8 cellular contexts compared by ENCODE assay signal in genomic region chr4:17578482-17578891, GRCh38. TPM values are rescaled to one million over a fixed set of nuclear protein-coding genes. Genes with fewer than 3 reads are reported as not detected.
A peak's percentile ranks its signal among the peaks of the same experiment; 100 is the strongest.
DNase-seq lines count a peak whose midpoint lies in the region; ATAC-seq, FAIRE-seq and TF ChIP-seq lines count a peak whose summit lies in the region.

No MANE protein-coding gene starts in this region.

- H3K4me1 ChIP-seq in urinary bladder (ENCODE audit: insufficient read depth): no peaks in the 10 kb centered on the region

- WGBS in lower leg skin, 2 donors: 62 to 66% methylated on average over 6 of the region's 6 CpGs
- whole genome bisulfite sequencing in urinary bladder: 70% methylated on average over 6 of the region's 6 CpGs

- H3K27me3 Mint-ChIP-seq in activated naive CD8-positive, alpha-beta T cell treated with anti-CD3 and anti-CD28 coated beads, Interleukin-2, amount 50 U/mL, for 24 hours: no peaks in the 10 kb centered on the region

- no peak for FAIRE-seq in frontal cortex (lab: Jason Lieb, UNC)

- no peak overlapping the region for H3K27ac ChIP-seq in urinary bladder (ENCODE audit: low read depth)

- DNase-seq in Jurkat, Clone E6-1 (ENCODE audit: low read depth, low spot score): no peak
- no peak for DNase-seq in activated naive CD8-positive, alpha-beta T cell treated with anti-CD3 and anti-CD28 coated beads, Interleukin-2, amount 50 U/mL, for 24 hours
- DNase-seq in lower leg skin (ENCODE audit: low spot score in 2 of 2) (no peak), frontal cortex (ENCODE audit: low spot score in 2 of 2) (no peak), NCI-H524 treated with DMSO at 0.1 percent for 48 hours (lab: John Stamatoyannopoulos, UW) (no peak)

- ATAC-seq in GM21526 (IDR thresholded peaks at IDR 0.05; ENCODE audit: low FRiP score, unreplicated experiment): peak; percentile 27
- ATAC-seq in activated naive CD8-positive, alpha-beta T cell treated with anti-CD3 and anti-CD28 coated beads, Interleukin-2, amount 50 U/mL, for 24 hours: peak; percentile 48

- H3K4me3 Mint-ChIP-seq in activated naive CD8-positive, alpha-beta T cell treated with anti-CD3 and anti-CD28 coated beads, Interleukin-2, amount 50 U/mL, for 24 hours: peak overlapping the region; percentile 94

- no peaks in the 10 kb centered on the region for H3K9me3 Mint-ChIP-seq in activated naive CD8-positive, alpha-beta T cell treated with anti-CD3 and anti-CD28 coated beads, Interleukin-2, amount 50 U/mL, for 24 hours

- H3K36me3 ChIP-seq in urinary bladder (ENCODE audit: insufficient read depth): peaks cover 3% of the 10 kb centered on the region

- intact Hi-C loops in lower leg skin (cut with DNase I; ENCODE audit: low total_unique reads): no loop called here

- peaks cover 24% of the 10 kb centered on the region for H3K4me1 Mint-ChIP-seq in activated naive CD8-positive, alpha-beta T cell treated with anti-CD3 and anti-CD28 coated beads, Interleukin-2, amount 50 U/mL, for 24 hours

- TF ChIP-seq CTCF in lower leg skin (IDR thresholded peaks at IDR 0.05): no peak

- TF ChIP-seq POLR2A in lower leg skin (IDR thresholded peaks at IDR 0.05): no peak

- H3K4me3 ChIP-seq in GM08714 (ENCODE audit: low read length): peak overlapping the region; percentile 97
- H3K4me3 ChIP-seq in Jurkat, Clone E6-1 (ENCODE audit: low read length): peak overlapping the region; percentile 75
- H3K4me3 ChIP-seq in lower leg skin (ENCODE audit: low read depth, poor library complexity, severe bottlenecking): peak overlapping the region; percentile 72
- H3K4me3 ChIP-seq in urinary bladder (ENCODE audit: low read depth, low read length): peak overlapping the region; percentile 72

- H3K27ac Mint-ChIP-seq in activated naive CD8-positive, alpha-beta T cell treated with anti-CD3 and anti-CD28 coated beads, Interleukin-2, amount 50 U/mL, for 24 hours: peak overlapping the region; percentile 92

- peaks cover 42% of the 10 kb centered on the region for H3K36me3 Mint-ChIP-seq in activated naive CD8-positive, alpha-beta T cell treated with anti-CD3 and anti-CD28 coated beads, Interleukin-2, amount 50 U/mL, for 24 hours (ENCODE audit: low read depth)

RNA-seq across cellular contexts. Expression of gene LAP3, which starts 1.5 kb away (rescaled TPM):
- polyA plus RNA-seq in Jurkat, Clone E6-1 (2012; ENCODE audit: insufficient read depth, insufficient read length): 99.6 TPM
- total RNA-seq in lower leg skin (10 to 100 TPM; 31.9 to 65.6 (median 52.7) TPM), urinary bladder (93.7 TPM), frontal cortex (45.2 TPM)
- polyA plus RNA-seq in urinary bladder: 75.8 TPM

RNA-seq across cellular contexts. Expression of gene MED28, which starts 36.0 kb away (rescaled TPM):
- 123 TPM for polyA plus RNA-seq in Jurkat, Clone E6-1 (2012; ENCODE audit: insufficient read depth, insufficient read length)
- total RNA-seq in lower leg skin (10 to 100 TPM in 2 of 4 donors, 1 to 10 TPM in 2; 8.1 to 11.8 (median 9.5) TPM), urinary bladder (25.9 TPM), frontal cortex (26.5 TPM)
- 21.8 TPM for polyA plus RNA-seq in urinary bladder
